Comparison of ENCODE assay signal across 14 cellular contexts in genomic region chr3:98564282-98565005, GRCh38. TPM values are rescaled to one million over a fixed set of nuclear protein-coding genes. Genes with fewer than 3 reads are reported as not detected.
A peak's percentile ranks its signal among the peaks of the same experiment; 100 is the strongest.
DNase-seq lines count a peak whose midpoint lies in the region; ATAC-seq and TF ChIP-seq lines count a peak whose summit lies in the region.
"Had no signal": no experiment of that assay in that cellular context is flagged by ENCODE, and none has a peak within 500 bp of the region (broad histone marks: within the 10 kb centered on the region; RNA-seq: fewer than 3 reads in every experiment).

No MANE protein-coding gene starts in this region.

- H3K27ac ChIP-seq in DND-41 (ENCODE audit: low read length) (no peak overlapping the region), adrenal gland (no peak overlapping the region)
- H3K27ac ChIP-seq: upper lobe of right lung had no signal

- ATAC-seq in DND-41 (ENCODE audit: insufficient read depth, low read depth) (peak; percentile 79), GM19324 (IDR thresholded peaks at IDR 0.05; ENCODE audit: low FRiP score, unreplicated experiment) (peak; percentile 15), HG03354 (IDR thresholded peaks at IDR 0.05; ENCODE audit: poor library complexity, severe bottlenecking, unreplicated experiment) (peak; percentile 22)
- ATAC-seq: upper lobe of right lung had no signal

- H3K4me2 ChIP-seq in DND-41 (ENCODE audit: insufficient read depth, low read length) = no peak overlapping the region

- H3K9me3 ChIP-seq in DND-41 (ENCODE audit: insufficient read depth, low read length, severe bottlenecking) (no peaks in the 10 kb centered on the region), adrenal gland (replicated peaks in 1 of 3) (no peaks in the 10 kb centered on the region)
- H3K9me3 ChIP-seq: upper lobe of right lung had no signal

- no peak for TF ChIP-seq POLR2A in adrenal gland (IDR thresholded peaks at IDR 0.05)

- H3K4me3 ChIP-seq in DND-41 (ENCODE audit: low read depth in 1 of 2, low read length in 2 of 2) (no peak overlapping the region), adrenal gland (no peak overlapping the region)
- H3K4me3 ChIP-seq: upper lobe of right lung had no signal

- intact Hi-C loops in adrenal gland (cut with DNase I) = no loop called here

- 78 to 86% (median 82%) methylated on average over 7 of the region's 7 CpGs for WGBS in adrenal gland, 4 donors

- H3K36me3 ChIP-seq in DND-41 (ENCODE audit: insufficient read depth, low read length) = no peaks in the 10 kb centered on the region
- H3K36me3 ChIP-seq in adrenal gland (replicated peaks in 1 of 2) = no peaks in the 10 kb centered on the region
- H3K36me3 ChIP-seq: upper lobe of right lung had no signal

- peak; percentile 54 for DNase-seq in DND-41
- DNase-seq in activated gamma-delta T cell treated with anti-CD3 and anti-CD28 coated beads, Interleukin-2, amount 50 U/mL, for 16 hours (ENCODE audit: low read depth) = peak; percentile 24
- DNase-seq in NOMO-1 treated with DMSO at 0.1 percent for 48 hours (lab: John Stamatoyannopoulos, UW; ENCODE audit: unreplicated experiment) = no peak
- no peak for DNase-seq in adrenal gland
- no peak for DNase-seq in NCI-H2107 treated with DMSO at 0.1 percent for 48 hours (lab: John Stamatoyannopoulos, UW; ENCODE audit: unreplicated experiment)
- DNase-seq in SKM-1 (lab: John Stamatoyannopoulos, UW; ENCODE audit: unreplicated experiment) = no peak
- DNase-seq: DMS153; hypothalamus; NCI-H748 treated with DMSO at 0.1 percent for 48 hours; stimulated activated CD4-positive, alpha-beta T cell treated with anti-CD3 and anti-CD28 coated beads, Interleukin-2, amount 100 ng/mL, for 48 hours; upper lobe of right lung had no signal

- H3K27me3 ChIP-seq in DND-41 (ENCODE audit: insufficient read depth, low read length, poor library complexity) = peaks cover 3% of the 10 kb centered on the region
- no peaks in the 10 kb centered on the region for H3K27me3 ChIP-seq in adrenal gland
- H3K27me3 ChIP-seq: upper lobe of right lung had no signal

- no peak overlapping the region for H3K9ac ChIP-seq in DND-41 (ENCODE audit: low read depth, low read length)

- H2AFZ ChIP-seq in DND-41 (ENCODE audit: low read depth, low read length) = no peak overlapping the region

- H3K4me1 ChIP-seq in DND-41 (ENCODE audit: insufficient read depth, low read length) = peaks cover 45% of the 10 kb centered on the region
- H3K4me1 ChIP-seq in adrenal gland (replicated peaks in 1 of 2) = no peaks in the 10 kb centered on the region
- H3K4me1 ChIP-seq: upper lobe of right lung had no signal

- H3K79me2 ChIP-seq in DND-41 (ENCODE audit: insufficient read depth, low read length) = no peaks in the 10 kb centered on the region

- no peaks in the 10 kb centered on the region for H4K20me1 ChIP-seq in DND-41 (ENCODE audit: insufficient read depth, low read length)

- TF ChIP-seq CTCF in DND-41 (IDR thresholded peaks at IDR 0.05; ENCODE audit: borderline replicate concordance, extremely low read depth, low read length, poor library complexity, severe bottlenecking) (no peak), adrenal gland (IDR thresholded peaks at IDR 0.05) (no peak)

RNA-seq across cellular contexts. Expression of gene CPOX, which starts 29.0 kb away (rescaled TPM):
- total RNA-seq in adrenal gland = 10 to 100 TPM; 11.0 to 59.8 (median 23.4) TPM
- polyA plus RNA-seq in adrenal gland = 10 to 100 TPM in 2 of 3 donors, 1 to 10 TPM in 1; 9.0 to 15.6 (median 14.3) TPM

RNA-seq across cellular contexts. Expression of gene GPR15, which starts 32.7 kb away (rescaled TPM):
- total RNA-seq in adrenal gland = under 1 TPM in 2 of 8 donors, not detected in 6; 0.14 to 0.39 TPM
- polyA plus RNA-seq in adrenal gland = not detected
- polyA plus RNA-seq: neural cell had no signal

RNA-seq across cellular contexts. Expression of gene CLDND1, which starts 41.7 kb away (rescaled TPM):
- 100 to 1,000 TPM in 1 of 8 donors, 10 to 100 TPM in 7; 45.3 to 112 (median 64.2) TPM for total RNA-seq in adrenal gland
- 10 to 100 TPM; 52.7 to 88.5 (median 61.8) TPM for polyA plus RNA-seq in adrenal gland

Comparison
In these comparisons a context has a peak if more than half of its experiments do, and no peak if none do; other contexts are left out.
1. ATAC-seq: peak in every context shown above with its lines; median percentile 79 in DND-41; 22 in HG03354; 15 in GM19324.
2. DNase-seq: peak in DND-41 (single experiment) and activated gamma-delta T cell treated with anti-CD3 and anti-CD28 coated beads, Interleukin-2, amount 50 U/mL, for 16 hours (single experiment); none in NOMO-1 treated with DMSO at 0.1 percent for 48 hours (single experiment), adrenal gland (0 of 7), NCI-H2107 treated with DMSO at 0.1 percent for 48 hours (single experiment) and SKM-1 (single experiment).